Comparison of ENCODE assay signal across 8 cellular contexts in the genomic region with DNA sequence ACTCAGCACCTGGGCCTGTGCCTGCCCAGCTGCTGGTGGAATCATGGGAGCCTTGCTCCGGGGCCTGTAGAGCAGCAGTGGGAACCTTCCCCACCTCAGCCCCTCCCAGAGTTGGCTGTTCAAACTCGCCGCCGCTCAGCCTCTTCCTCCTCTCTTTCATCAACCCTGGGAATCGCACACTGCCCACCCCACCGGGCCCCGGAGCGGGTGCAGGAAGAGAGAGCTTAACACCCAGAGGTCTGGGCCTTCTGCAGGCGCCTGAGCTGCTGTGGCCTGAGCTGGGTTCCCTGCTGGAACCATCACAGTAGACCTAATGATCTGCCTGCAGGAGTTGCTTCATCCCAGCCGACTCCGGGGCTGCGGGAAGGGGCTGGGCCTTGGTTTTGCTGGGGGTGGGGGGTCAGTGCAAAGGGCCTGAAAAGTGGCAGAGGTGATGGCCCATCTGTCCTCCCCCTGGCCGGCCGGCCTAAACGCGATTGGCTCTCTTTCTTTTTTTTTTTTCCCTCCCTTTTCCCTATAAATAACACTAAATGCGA.
DNase-seq lines count a peak whose midpoint lies in the region; ATAC-seq and TF ChIP-seq lines count a peak whose summit lies in the region.

No MANE protein-coding gene starts in this region.

- H3K36me3 Mint-ChIP-seq in type B pancreatic cell: peaks cover 9% of the 10 kb centered on the region

- H3K27ac ChIP-seq in heart left ventricle (peak overlapping the region in 10 of 12 donors; percentile 12 to 92 (median 53)), angular gyrus (ENCODE audit: low read depth, low read length) (peak overlapping the region; percentile 59), mesodermal cell (ENCODE audit: low read depth, low read length, severe bottlenecking) (peak overlapping the region; percentile 75)

- H3K4me1 ChIP-seq in heart left ventricle (peaks cover 5 to 100% (median 64%) of the 10 kb centered on the region in 12 donors), mesodermal cell (ENCODE audit: control insufficient read depth, insufficient read depth, low read length, poor library complexity, severe bottlenecking) (peaks cover 69% of the 10 kb centered on the region)

- H3K9me3 Mint-ChIP-seq in type B pancreatic cell: no peaks in the 10 kb centered on the region

- no peak for ATAC-seq in heart left ventricle
- ATAC-seq in left cardiac atrium: no peak
- no peak for ATAC-seq in HG03432 (IDR thresholded peaks at IDR 0.05; ENCODE audit: unreplicated experiment)

- H3K9me3 ChIP-seq in heart left ventricle (no peaks in the 10 kb centered on the region), mesodermal cell (ENCODE audit: control insufficient read depth, low read length) (no peaks in the 10 kb centered on the region)

- peaks cover 50% of the 10 kb centered on the region for H3K4me1 Mint-ChIP-seq in type B pancreatic cell (ENCODE audit: unreplicated experiment)

- TF ChIP-seq CTCF in heart left ventricle (IDR thresholded peaks at IDR 0.05): no peak
- no peak for TF ChIP-seq CTCF in type B pancreatic cell (conservative IDR thresholded peaks at IDR 0.05)

- no peaks in the 10 kb centered on the region for H3K27me3 Mint-ChIP-seq in type B pancreatic cell

- DNase-seq in heart left ventricle (peak in 1 of 5 donors; percentile 30), left cardiac atrium (no peak), type B pancreatic cell (ENCODE audit: extremely low spot score, unreplicated experiment) (no peak), NK-92 (lab: John Stamatoyannopoulos, UW; ENCODE audit: unreplicated experiment) (no peak), NCI-H2196 treated with DMSO at 0.1 percent for 48 hours (lab: John Stamatoyannopoulos, UW; ENCODE audit: unreplicated experiment) (no peak)

- 63 to 79% (median 65%) methylated on average over 16 to 17 of the region's 17 CpGs for WGBS in heart left ventricle, 4 donors
- WGBS in mesodermal cell (ENCODE audit: insufficient coverage in 2 of 2), 2 experiments: 64 to 70% methylated on average over 13 to 16 of the region's 17 CpGs

- intact Hi-C loops in heart left ventricle (cut with DNase I) (loop anchor here in 2 of 10 donors (5.0 kb wide), 2 partner anchors 33 to 38 kb away; no protein-coding TSS in a partner anchor), left cardiac atrium (cut with DNase I) (no loop called here)

- H3K36me3 ChIP-seq in heart left ventricle (no peaks in the 10 kb centered on the region), mesodermal cell (ENCODE audit: control insufficient read depth, insufficient read depth, low read length) (peaks cover 19% of the 10 kb centered on the region)

- TF ChIP-seq POLR2A in heart left ventricle (IDR thresholded peaks at IDR 0.05): no peak

- H3K27ac Mint-ChIP-seq in type B pancreatic cell: peak overlapping the region; percentile 72

- H3K4me3 ChIP-seq in heart left ventricle: peak overlapping the region in 9 of 12 donors; percentile 3 to 84 (median 26)
- no peak overlapping the region for H3K4me3 ChIP-seq in mesodermal cell (ENCODE audit: extremely low read depth, insufficient read depth, low read length, poor library complexity, severe bottlenecking)

- no peaks in the 10 kb centered on the region for H3K27me3 ChIP-seq in heart left ventricle

- H3K4me3 Mint-ChIP-seq in type B pancreatic cell: peak overlapping the region; percentile 67
